Comparison of ENCODE assay signal across 10 cellular contexts in the genomic region with DNA sequence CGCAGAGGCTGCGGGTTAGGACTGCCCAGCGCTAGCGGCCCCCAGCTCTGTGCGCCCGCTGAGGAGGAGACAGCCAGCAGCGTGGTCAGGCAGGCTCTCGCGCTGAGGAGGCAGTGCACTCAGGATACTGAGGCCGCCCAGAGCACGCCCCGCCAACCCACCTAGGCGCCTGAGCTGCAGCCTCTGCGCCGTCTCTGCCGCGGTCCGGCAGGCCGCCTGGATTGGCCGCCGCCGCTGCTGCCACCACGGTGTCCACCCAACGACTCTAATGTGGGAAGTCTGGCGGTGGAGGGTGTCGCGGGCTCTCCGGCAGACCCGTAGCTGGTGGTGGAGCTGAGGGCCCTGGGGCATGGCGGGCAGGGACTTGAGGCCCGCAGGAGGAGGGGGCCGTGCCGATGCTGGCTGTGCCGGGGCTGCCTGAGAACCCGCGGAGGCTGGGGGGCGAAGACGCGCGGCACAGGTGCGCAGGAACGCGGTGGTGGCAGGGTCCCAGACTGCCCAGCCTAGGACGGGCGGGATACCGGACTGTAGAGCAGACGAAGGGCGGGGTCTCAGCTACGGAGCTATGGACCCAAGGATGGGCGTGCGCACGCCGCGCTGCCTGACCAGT.
DNase-seq lines count a peak whose midpoint lies in the region; ATAC-seq and TF ChIP-seq lines count a peak whose summit lies in the region.
"Had no signal": no experiment of that assay in that cellular context is flagged by ENCODE, and none has a peak within 500 bp of the region (broad histone marks: within the 10 kb centered on the region; RNA-seq: fewer than 3 reads in every experiment).

No MANE protein-coding gene starts in this region.

- H3K4me3 ChIP-seq in epithelial cell of proximal tubule (ENCODE audit: low read depth, low read length) (peak overlapping the region; percentile 33), mesenchymal stem cell (ENCODE audit: insufficient read depth in 1 of 2, low read depth in 1 of 2, low read length in 2 of 2) (peak overlapping the region in 1 of 2 experiments; percentile 71), thoracic aorta (peak overlapping the region; percentile 62)

- no peak overlapping the region for H2AFZ ChIP-seq in mesenchymal stem cell (ENCODE audit: low read depth, low read length)

- no peaks in the 10 kb centered on the region for H3K9me3 ChIP-seq in mesenchymal stem cell (ENCODE audit: control insufficient read depth, low read length)
- no peaks in the 10 kb centered on the region for H3K9me3 ChIP-seq in thoracic aorta

- no peak overlapping the region for H3K14ac ChIP-seq in mesenchymal stem cell (ENCODE audit: low read length in 2 of 2)

- no peaks in the 10 kb centered on the region for H3K36me3 ChIP-seq in mesenchymal stem cell (ENCODE audit: control insufficient read depth in 1 of 2, insufficient read depth in 2 of 2, low read depth in 1 of 2, low read length in 2 of 2)
- no peaks in the 10 kb centered on the region for H3K36me3 ChIP-seq in thoracic aorta

- no peak overlapping the region for H4K91ac ChIP-seq in mesenchymal stem cell (ENCODE audit: low read length)

- no peak overlapping the region for H3K23ac ChIP-seq in mesenchymal stem cell (ENCODE audit: low read length in 2 of 2)

- H2BK120ac ChIP-seq in mesenchymal stem cell (ENCODE audit: low read depth, low read length), result no peak overlapping the region

- no peak overlapping the region for H3K27ac ChIP-seq in mesenchymal stem cell (ENCODE audit: low read length, poor library complexity, severe bottlenecking)
- H3K27ac ChIP-seq in thoracic aorta, result no peak overlapping the region
- H3K27ac ChIP-seq: KMS-11 had no signal

- H2BK15ac ChIP-seq in mesenchymal stem cell (ENCODE audit: low read depth, poor library complexity, severe bottlenecking), result no peak overlapping the region

- H3K4me1 ChIP-seq in mesenchymal stem cell (ENCODE audit: control insufficient read depth, insufficient read depth, low read depth, low read length) (peaks cover 16% of the 10 kb centered on the region), thoracic aorta (ENCODE audit: control insufficient read depth in 1 of 2, low read depth in 2 of 2) (peaks cover 3 to 17% of the 10 kb centered on the region in 2 donors)

- peak overlapping the region; percentile 54 for H3K9ac ChIP-seq in mesenchymal stem cell (ENCODE audit: low read length)
- H3K9ac ChIP-seq: KMS-11 had no signal

- no peak overlapping the region for H4K8ac ChIP-seq in mesenchymal stem cell (ENCODE audit: low read length)

- under 1% methylated on average over 37 of the region's 54 CpGs for WGBS in mesenchymal stem cell

- H3K79me1 ChIP-seq in mesenchymal stem cell (replicated peaks; ENCODE audit: low read length, poor library complexity, severe bottlenecking), result no peaks in the 10 kb centered on the region

- H2BK5ac ChIP-seq in mesenchymal stem cell (ENCODE audit: low read depth, low read length, poor library complexity, severe bottlenecking), result no peak overlapping the region

- TF ChIP-seq CTCF in epithelial cell of proximal tubule (conservative IDR thresholded peaks at IDR 0.05; ENCODE audit: low read depth, low read length), result no peak
- no peak for TF ChIP-seq CTCF in thoracic aorta (IDR thresholded peaks at IDR 0.05)

- no peak overlapping the region for H3K4ac ChIP-seq in mesenchymal stem cell (ENCODE audit: low read depth in 1 of 2, low read length in 2 of 2)

- H3K27me3 ChIP-seq in mesenchymal stem cell (ENCODE audit: control insufficient read depth in 1 of 2, insufficient read depth in 1 of 2, low read length in 2 of 2) (peaks cover 41 to 57% of the 10 kb centered on the region in 2 experiments), thoracic aorta (replicated peaks; ENCODE audit: insufficient read depth) (no peaks in the 10 kb centered on the region)

- H3K4me2 ChIP-seq in mesenchymal stem cell (ENCODE audit: low read length, poor library complexity, severe bottlenecking), result peak overlapping the region; percentile 8
- H3K4me2 ChIP-seq: KMS-11 had no signal

- DNase-seq in NCI-H345 (lab: John Stamatoyannopoulos, UW), result peak; percentile 31
- no peak for DNase-seq in NCI-H345 treated with DMSO at 0.1 percent for 48 hours (lab: John Stamatoyannopoulos, UW; ENCODE audit: unreplicated experiment)
- DNase-seq in epithelial cell of proximal tubule (ENCODE audit: low read depth), result no peak
- DNase-seq in mesenchymal stem cell, result no peak
- DNase-seq in thoracic aorta (ENCODE audit: low spot score), result no peak
- no peak for DNase-seq in SIG-M5 (lab: John Stamatoyannopoulos, UW)
- DNase-seq: activated CD4-positive, alpha-beta T cell treated with anti-CD3 and anti-CD28 coated beads, Interleukin-2, amount 50 U/mL, for 48 hours had no signal

- H3K18ac ChIP-seq in mesenchymal stem cell (ENCODE audit: low read depth in 1 of 2, low read length in 2 of 2), result no peak overlapping the region

- no peak overlapping the region for H2AK5ac ChIP-seq in mesenchymal stem cell (ENCODE audit: low read length, severe bottlenecking)

- ATAC-seq in thoracic aorta (ENCODE audit: insufficient number of reproducible peaks, low FRiP score, low read depth) (no peak), HG02623 (IDR thresholded peaks at IDR 0.05; ENCODE audit: unreplicated experiment) (no peak), GM21360 (IDR thresholded peaks at IDR 0.05; ENCODE audit: unreplicated experiment) (no peak)

- no peak overlapping the region for H2BK12ac ChIP-seq in mesenchymal stem cell (ENCODE audit: low read length in 2 of 2)
